16 cellular contexts compared by ENCODE assay signal in the genomic region with DNA sequence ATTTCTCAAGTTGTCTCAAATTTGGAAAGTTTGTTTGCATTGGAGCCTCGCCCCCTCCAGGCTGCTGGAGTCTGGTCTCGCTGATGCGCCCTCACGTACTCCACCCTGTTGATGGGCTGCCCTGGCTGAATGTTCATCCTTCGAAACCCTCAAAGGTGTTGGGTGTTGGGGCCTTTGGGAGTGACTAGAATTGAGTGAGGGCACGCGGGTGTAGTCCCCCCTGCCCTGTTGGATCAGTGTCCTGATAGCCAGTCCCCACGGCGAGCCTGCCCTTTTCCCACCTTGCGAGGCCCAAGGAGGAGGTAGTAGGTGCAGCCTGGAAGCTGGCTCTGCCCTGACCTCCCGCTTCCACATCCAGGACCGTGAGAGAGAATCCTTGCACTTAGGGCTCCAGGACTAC. TPM values are rescaled to one million over a fixed set of nuclear protein-coding genes. Genes with fewer than 3 reads are reported as not detected.
"Had no signal": no experiment of that assay in that cellular context is flagged by ENCODE, and none has a peak within 500 bp of the region (broad histone marks: within the 10 kb centered on the region; RNA-seq: fewer than 3 reads in every experiment).

No MANE protein-coding gene starts in this region.

- DNase-seq: activated CD4-positive, alpha-beta T cell treated with anti-CD3 and anti-CD28 coated beads, Interleukin-2, amount 10 ng/mL, durations not matched to agents 7 days and 5 days; brain microvascular endothelial cell; effector memory CD4-positive, alpha-beta T cell; SIG-M5; small intestine; stimulated activated naive CD8-positive, alpha-beta T cell treated with anti-CD3 and anti-CD28 coated beads, Interleukin-15, Interleukin-2, amounts not matched to agents 100 U/mL and 50 U/mL, for 24 hours had no signal

- H3K27me3 ChIP-seq: brain microvascular endothelial cell had no signal

- H3K27me3 Mint-ChIP-seq: activated CD4-positive, alpha-beta T cell treated with anti-CD3 and anti-CD28 coated beads, Interleukin-2, amount 10 ng/mL, durations not matched to agents 7 days and 5 days; activated naive CD8-positive, alpha-beta T cell; dendritic cell treated with granulocyte-macrophage colony-stimulating factor and Interleukin-4, amounts not matched to agents 40 ng/mL and 50 ng/mL, for 4 days; memory B cell; naive thymus-derived CD8-positive, alpha-beta T cell had no signal

- H3K27ac Mint-ChIP-seq: activated CD4-positive, alpha-beta T cell treated with anti-CD3 and anti-CD28 coated beads, Interleukin-2, amount 10 ng/mL, durations not matched to agents 7 days and 5 days; activated naive CD8-positive, alpha-beta T cell; dendritic cell treated with granulocyte-macrophage colony-stimulating factor and Interleukin-4, amounts not matched to agents 40 ng/mL and 50 ng/mL, for 4 days; memory B cell; naive thymus-derived CD8-positive, alpha-beta T cell had no signal

- H3K27ac ChIP-seq: brain microvascular endothelial cell, epithelial cell of prostate had no signal

- H3K9me3 Mint-ChIP-seq: activated CD4-positive, alpha-beta T cell treated with anti-CD3 and anti-CD28 coated beads, Interleukin-2, amount 10 ng/mL, durations not matched to agents 7 days and 5 days; memory B cell had no signal

- H3K4me3 Mint-ChIP-seq: activated CD4-positive, alpha-beta T cell treated with anti-CD3 and anti-CD28 coated beads, Interleukin-2, amount 10 ng/mL, durations not matched to agents 7 days and 5 days; activated naive CD8-positive, alpha-beta T cell; dendritic cell treated with granulocyte-macrophage colony-stimulating factor and Interleukin-4, amounts not matched to agents 40 ng/mL and 50 ng/mL, for 4 days; memory B cell; naive thymus-derived CD8-positive, alpha-beta T cell had no signal

- ATAC-seq: naive thymus-derived CD8-positive, alpha-beta T cell; stimulated activated naive CD8-positive, alpha-beta T cell treated with anti-CD3 and anti-CD28 coated beads, Interleukin-15, Interleukin-2, amounts not matched to agents 100 U/mL and 50 U/mL, for 24 hours had no signal

RNA-seq across cellular contexts. Expression of a gene that starts 58.6 kb away (rescaled TPM):
- total RNA-seq: activated CD4-positive, alpha-beta T cell treated with anti-CD3 and anti-CD28 coated beads, Interleukin-2, amount 10 ng/mL, durations not matched to agents 7 days and 5 days; frontal cortex; mucosa of gallbladder; naive thymus-derived CD8-positive, alpha-beta T cell; T-helper 2 cell treated with Interferon-gamma antibody and Interleukin-4, amounts not matched to agents 100 ng/mL and 5 ng/mL, for 36 hours; temporal lobe; urinary bladder had no signal
- polyA plus RNA-seq: naive thymus-derived CD8-positive, alpha-beta T cell; urinary bladder had no signal
